15 cellular contexts compared by ENCODE assay signal in genomic region chr20:16530201-16530681, GRCh38. TPM values are rescaled to one million over a fixed set of nuclear protein-coding genes. Genes with fewer than 3 reads are reported as not detected.
DNase-seq lines count a peak whose midpoint lies in the region; ATAC-seq, FAIRE-seq and TF ChIP-seq lines count a peak whose summit lies in the region.
"Had no signal": no experiment of that assay in that cellular context is flagged by ENCODE, and none has a peak within 500 bp of the region (broad histone marks: within the 10 kb centered on the region; RNA-seq: fewer than 3 reads in every experiment).

No MANE protein-coding gene starts in this region.

- peaks cover 0 to 6% (median 2%) of the 10 kb centered on the region in 8 donors for H3K9me3 Mint-ChIP-seq in CD4-positive, alpha-beta memory T cell
- no peaks in the 10 kb centered on the region for H3K9me3 Mint-ChIP-seq in activated T-cell treated with anti-CD3 and anti-CD28 coated beads, Interleukin-2, amount 50 U/mL, for 24 hours

- H3K4me1 Mint-ChIP-seq in CD4-positive, alpha-beta memory T cell: peaks cover 0 to 3% (median under 1%) of the 10 kb centered on the region in 4 donors
- no peaks in the 10 kb centered on the region for H3K4me1 Mint-ChIP-seq in activated T-cell treated with anti-CD3 and anti-CD28 coated beads, Interleukin-2, amount 50 U/mL, for 24 hours (ENCODE audit: low read depth)
- H3K4me1 Mint-ChIP-seq: activated CD4-positive, alpha-beta memory T cell treated with anti-CD3 and anti-CD28 coated beads, Interleukin-2, amount 10 ng/mL, durations not matched to agents 7 days and 5 days had no signal

- H3K27ac ChIP-seq in ACC112 (ENCODE audit: low read depth, low read length): peak overlapping the region; percentile 40; the same call in 1 of the 2 replicates
- no peak overlapping the region for H3K27ac ChIP-seq in lower lobe of right lung
- no peak overlapping the region for H3K27ac ChIP-seq in CD4-positive, alpha-beta memory T cell (ENCODE audit: low read depth, low read length)
- H3K27ac ChIP-seq: coronary artery, KMS-11 had no signal

- no peaks in the 10 kb centered on the region for H3K27me3 Mint-ChIP-seq in CD4-positive, alpha-beta memory T cell
- H3K27me3 Mint-ChIP-seq in activated T-cell treated with anti-CD3 and anti-CD28 coated beads, Interleukin-2, amount 50 U/mL, for 24 hours: no peaks in the 10 kb centered on the region
- H3K27me3 Mint-ChIP-seq: activated CD4-positive, alpha-beta memory T cell treated with anti-CD3 and anti-CD28 coated beads, Interleukin-2, amount 10 ng/mL, durations not matched to agents 7 days and 5 days had no signal

- H3K4me3 Mint-ChIP-seq in CD4-positive, alpha-beta memory T cell: no peak overlapping the region
- H3K4me3 Mint-ChIP-seq in activated T-cell treated with anti-CD3 and anti-CD28 coated beads, Interleukin-2, amount 50 U/mL, for 24 hours: no peak overlapping the region
- H3K4me3 Mint-ChIP-seq: activated CD4-positive, alpha-beta memory T cell treated with anti-CD3 and anti-CD28 coated beads, Interleukin-2, amount 10 ng/mL, durations not matched to agents 7 days and 5 days had no signal

- DNase-seq in HTR-8/SVneo (ENCODE audit: insufficient read length, low spot score) (no peak), choroid plexus epithelial cell (ENCODE audit: low read depth) (peak; percentile 16), lower lobe of right lung (no peak), NCI-H446 treated with DMSO at 0.1 percent for 48 hours (lab: John Stamatoyannopoulos, UW) (no peak), NCI-H1930 (lab: John Stamatoyannopoulos, UW) (no peak)
- DNase-seq in CD4-positive, alpha-beta memory T cell: no peak
- DNase-seq in activated T-cell treated with anti-CD3 and anti-CD28 coated beads, Interleukin-2, amount 50 U/mL, for 24 hours: no peak
- DNase-seq: activated CD4-positive, alpha-beta memory T cell treated with anti-CD3 and anti-CD28 coated beads, Interleukin-2, amount 10 ng/mL, durations not matched to agents 7 days and 5 days; glutamatergic neuron; NCI-H2081 treated with DMSO at 0.1 percent for 48 hours; stimulated activated CD4-positive, alpha-beta T cell treated with anti-CD3 and anti-CD28 coated beads, Interleukin-15, amount 100 ng/mL, for 24 hours; stimulated activated CD8-positive, alpha-beta memory T cell treated with anti-CD3 and anti-CD28 coated beads, Interleukin-4, amount 100 ng/mL, for 48 hours had no signal

- intact Hi-C loops in lower lobe of right lung (cut with DNase I): no loop called here
- intact Hi-C loops in CD4-positive, alpha-beta memory T cell (cut with micrococcal nuclease): no loop called here

- H3K9me3 ChIP-seq in lower lobe of right lung: no peaks in the 10 kb centered on the region
- no peaks in the 10 kb centered on the region for H3K9me3 ChIP-seq in CD4-positive, alpha-beta memory T cell (ENCODE audit: control insufficient read depth in 1 of 2, low read length in 2 of 2)

- ATAC-seq in lower lobe of right lung: peak; percentile 32 to 42

- H2AFZ ChIP-seq in ACC112 (ENCODE audit: low read length, unreplicated experiment): no peak overlapping the region

- CTCF ChIA-PET in CD4-positive, alpha-beta memory T cell (lab: Charles Lee; ENCODE audit: partially characterized antibody): no interaction called here

- no peaks in the 10 kb centered on the region for H3K79me2 ChIP-seq in ACC112 (ENCODE audit: control insufficient read depth, insufficient read depth, low read length, unreplicated experiment)

- H3K4me3 ChIP-seq in ACC112 (ENCODE audit: low read depth, low read length): no peak overlapping the region
- no peak overlapping the region for H3K4me3 ChIP-seq in choroid plexus epithelial cell (ENCODE audit: low read depth, low read length)
- no peak overlapping the region for H3K4me3 ChIP-seq in lower lobe of right lung
- no peak overlapping the region for H3K4me3 ChIP-seq in CD4-positive, alpha-beta memory T cell (ENCODE audit: low read length in 2 of 2)
- H3K4me3 ChIP-seq: coronary artery had no signal

- H3K27ac Mint-ChIP-seq in CD4-positive, alpha-beta memory T cell: no peak overlapping the region
- H3K27ac Mint-ChIP-seq in activated T-cell treated with anti-CD3 and anti-CD28 coated beads, Interleukin-2, amount 50 U/mL, for 24 hours: no peak overlapping the region
- H3K27ac Mint-ChIP-seq: activated CD4-positive, alpha-beta memory T cell treated with anti-CD3 and anti-CD28 coated beads, Interleukin-2, amount 10 ng/mL, durations not matched to agents 7 days and 5 days had no signal

- no peaks in the 10 kb centered on the region for H3K27me3 ChIP-seq in ACC112 (ENCODE audit: insufficient read depth, low read length)
- H3K27me3 ChIP-seq in lower lobe of right lung (ENCODE audit: low read depth): no peaks in the 10 kb centered on the region
- no peaks in the 10 kb centered on the region for H3K27me3 ChIP-seq in CD4-positive, alpha-beta memory T cell (ENCODE audit: insufficient read depth, low read length)

- FAIRE-seq in HTR-8/SVneo (lab: Jason Lieb, UNC): peak; percentile 4

- H3K36me3 Mint-ChIP-seq in CD4-positive, alpha-beta memory T cell: peaks cover 27 to 29% of the 10 kb centered on the region in 2 donors
- H3K36me3 Mint-ChIP-seq in activated T-cell treated with anti-CD3 and anti-CD28 coated beads, Interleukin-2, amount 50 U/mL, for 24 hours (ENCODE audit: low read depth): peaks cover 35% of the 10 kb centered on the region

- H3K36me3 ChIP-seq in ACC112 (ENCODE audit: insufficient read depth, low read length): no peaks in the 10 kb centered on the region
- H3K36me3 ChIP-seq in lower lobe of right lung: peaks cover 10% of the 10 kb centered on the region
- H3K36me3 ChIP-seq in CD4-positive, alpha-beta memory T cell (ENCODE audit: insufficient read depth, low read length): no peaks in the 10 kb centered on the region

- H3K4me1 ChIP-seq in ACC112 (ENCODE audit: control insufficient read depth, insufficient read depth, low read length, unreplicated experiment) (peaks cover 24% of the 10 kb centered on the region), lower lobe of right lung (no peaks in the 10 kb centered on the region)
- no peaks in the 10 kb centered on the region for H3K4me1 ChIP-seq in CD4-positive, alpha-beta memory T cell (ENCODE audit: insufficient read depth, low read length)

- TF ChIP-seq CTCF in choroid plexus epithelial cell (conservative IDR thresholded peaks at IDR 0.05; ENCODE audit: low read depth, low read length): no peak
- no peak for TF ChIP-seq CTCF in lower lobe of right lung (IDR thresholded peaks at IDR 0.05)

- POLR2A ChIA-PET in CD4-positive, alpha-beta memory T cell (lab: Charles Lee; ENCODE audit: partially characterized antibody): no interaction called here

RNA-seq across cellular contexts. Expression of gene KIF16B, which starts 43.0 kb away (rescaled TPM):
- total RNA-seq in lower lobe of right lung: 25.1 TPM
- 10 to 100 TPM; 12.0 TPM for total RNA-seq in CD4-positive, alpha-beta memory T cell
- 1 to 10 TPM; 3.2 to 8.0 TPM for polyA plus RNA-seq in CD4-positive, alpha-beta memory T cell
